11 cellular contexts compared by ENCODE assay signal in genomic region chr6:3643921-3644320, GRCh38.
"Had no signal": no experiment of that assay in that cellular context is flagged by ENCODE, and none has a peak within 500 bp of the region (broad histone marks: within the 10 kb centered on the region; RNA-seq: fewer than 3 reads in every experiment).

No MANE protein-coding gene starts in this region.

- H3K4me3 ChIP-seq: heart right ventricle, pancreas, psoas muscle had no signal

- H3K27ac ChIP-seq: heart right ventricle, pancreas, psoas muscle had no signal

- H3K4me3 Mint-ChIP-seq: naive B cell, nephron had no signal

- H3K27ac Mint-ChIP-seq: nephron had no signal

- H3K27me3 ChIP-seq: dorsolateral prefrontal cortex, pancreas had no signal

- H3K4me1 Mint-ChIP-seq: naive B cell had no signal

- DNase-seq: cortex of kidney; effector CD8-positive, alpha-beta T cell; heart right ventricle; kidney glomerular epithelial cell; naive B cell; pancreas; psoas muscle; stimulated activated CD4-positive, alpha-beta T cell treated with anti-CD3 and anti-CD28 coated beads, Interleukin-12 subunit alpha, Interleukin-12 subunit beta, amount 100 ng/mL, for 4 hours; stimulated activated naive CD4-positive, alpha-beta T cell had no signal

- H3K36me3 ChIP-seq: heart right ventricle, pancreas had no signal

- H3K36me3 Mint-ChIP-seq: naive B cell had no signal

- H3K9me3 Mint-ChIP-seq: nephron had no signal

- H3K9me3 ChIP-seq: pancreas, psoas muscle had no signal

- ATAC-seq: heart right ventricle had no signal

- H3K4me1 ChIP-seq: heart right ventricle, pancreas, psoas muscle had no signal
